In genomic region chr19:49148784-49149651, GRCh38 we compare ENCODE assay signal across 8 cellular contexts. TPM values are rescaled to one million over a fixed set of nuclear protein-coding genes. Genes with fewer than 3 reads are reported as not detected.
DNase-seq lines count a peak whose midpoint lies in the region; ATAC-seq and TF ChIP-seq lines count a peak whose summit lies in the region.

No MANE protein-coding gene starts in this region.

- H3K27ac Mint-ChIP-seq in Caco-2 (ENCODE audit: unreplicated experiment), result peak overlapping the region; percentile 61
- no peak overlapping the region for H3K27ac Mint-ChIP-seq in activated T-helper 1 cell treated with anti-CD3 and anti-CD28 coated beads, Interleukin-12 subunit alpha, Interleukin-12 subunit beta, Interleukin-2, Interleukin-4 antibody, amounts not matched to agents 30 ng/mL and 10 ng/mL and 1 ng/mL, durations not matched to agents 14 hours and 24 hours and 36 hours

- H3K27ac ChIP-seq in KMS-11 (no peak overlapping the region), esophagus muscularis mucosa (replicated peaks in 1 of 4) (peak overlapping the region; percentile 80 to 87 (median 87))

- CTCF ChIA-PET in Caco-2 (lab: Charles Lee), result interaction anchor here (0.5 to 4.6 kb wide), 10 partner anchors 21 to 244 kb away, joined by 3 to 38 read pairs (median 7); partner anchors contain the start of gene LIN7B

- intact Hi-C loops in Caco-2 (cut with micrococcal nuclease; ENCODE audit: unreplicated experiment) (loop anchor here (1.0 to 5.0 kb wide), 5 partner anchors 8 to 52 kb away; partner anchors contain the start of genes C19orf73, PPFIA3 and TRPM4), esophagus muscularis mucosa (cut with DNase I) (loop anchor here (5.0 kb wide), 2 partner anchors 37 to 52 kb away; partner anchors contain the start of gene LIN7B)
- intact Hi-C loops in activated T-helper 1 cell treated with anti-CD3 and anti-CD28 coated beads, Interleukin-12 subunit alpha, Interleukin-12 subunit beta, Interleukin-2, Interleukin-4 antibody, amounts not matched to agents 30 ng/mL and 10 ng/mL and 1 ng/mL, durations not matched to agents 14 hours and 24 hours and 36 hours (cut with micrococcal nuclease), result loop anchor here (1.0 to 5.0 kb wide), 3 partner anchors 21 to 157 kb away; partner anchors contain the start of genes GYS1 and RUVBL2

- peak; percentile 4 for TF ChIP-seq POLR2A in esophagus muscularis mucosa (IDR thresholded peaks at IDR 0.05; ENCODE audit: low read depth)

- H3K4me3 ChIP-seq in Caco-2 (ENCODE audit: low read depth, low read length) (peak overlapping the region; percentile 69), KMS-11 (IDR thresholded peaks at IDR 0.05; ENCODE audit: insufficient read depth, low read depth, low read length) (no peak overlapping the region), esophagus muscularis mucosa (peak overlapping the region; percentile 65 to 88 (median 70)), mucosa of stomach (ENCODE audit: low read length) (peak overlapping the region; percentile 20)

- H3K4me1 Mint-ChIP-seq in Caco-2 (ENCODE audit: low read depth, unreplicated experiment), result peaks cover 30% of the 10 kb centered on the region
- H3K4me1 Mint-ChIP-seq in activated T-helper 1 cell treated with anti-CD3 and anti-CD28 coated beads, Interleukin-12 subunit alpha, Interleukin-12 subunit beta, Interleukin-2, Interleukin-4 antibody, amounts not matched to agents 30 ng/mL and 10 ng/mL and 1 ng/mL, durations not matched to agents 14 hours and 24 hours and 36 hours (ENCODE audit: low read depth), result peaks cover 35% of the 10 kb centered on the region

- H3K27me3 ChIP-seq in Caco-2 (replicated peaks; ENCODE audit: control insufficient read depth, insufficient read depth, low read length) (no peaks in the 10 kb centered on the region), KMS-11 (ENCODE audit: insufficient read depth, low read depth) (peaks cover 59% of the 10 kb centered on the region), esophagus muscularis mucosa (no peaks in the 10 kb centered on the region), mucosa of stomach (ENCODE audit: control insufficient read depth, insufficient read depth, low read length) (no peaks in the 10 kb centered on the region)

- no peaks in the 10 kb centered on the region for H3K9me3 ChIP-seq in Caco-2
- H3K9me3 ChIP-seq in esophagus muscularis mucosa, result no peaks in the 10 kb centered on the region
- H3K9me3 ChIP-seq in mucosa of stomach (ENCODE audit: control insufficient read depth, low read length), result no peaks in the 10 kb centered on the region

- H3K4me2 ChIP-seq in KMS-11, result peak overlapping the region; percentile 100

- H3K4me1 ChIP-seq in Caco-2 (peaks cover 13% of the 10 kb centered on the region), KMS-11 (ENCODE audit: low read depth, poor library complexity, severe bottlenecking) (peaks cover 30% of the 10 kb centered on the region), esophagus muscularis mucosa (peaks cover 33 to 56% (median 53%) of the 10 kb centered on the region in 4 donors), mucosa of stomach (ENCODE audit: control insufficient read depth, insufficient read depth, low read length) (peaks cover 24% of the 10 kb centered on the region)

- peak overlapping the region; percentile 58; the same call in 1 of the 2 replicates for H2AFZ ChIP-seq in KMS-11 (ENCODE audit: low read depth)

- H3K36me3 ChIP-seq in Caco-2 (ENCODE audit: control insufficient read depth, insufficient read depth, low read length) (no peaks in the 10 kb centered on the region), KMS-11 (ENCODE audit: insufficient read depth) (no peaks in the 10 kb centered on the region), esophagus muscularis mucosa (no peaks in the 10 kb centered on the region), mucosa of stomach (ENCODE audit: control insufficient read depth, insufficient read depth, low read length) (no peaks in the 10 kb centered on the region)

- no peaks in the 10 kb centered on the region for H3K79me2 ChIP-seq in KMS-11 (ENCODE audit: insufficient read depth, low read depth)

- peaks cover 50% of the 10 kb centered on the region for H3K36me3 Mint-ChIP-seq in Caco-2 (ENCODE audit: insufficient read depth, unreplicated experiment)
- no peaks in the 10 kb centered on the region for H3K36me3 Mint-ChIP-seq in activated T-helper 1 cell treated with anti-CD3 and anti-CD28 coated beads, Interleukin-12 subunit alpha, Interleukin-12 subunit beta, Interleukin-2, Interleukin-4 antibody, amounts not matched to agents 30 ng/mL and 10 ng/mL and 1 ng/mL, durations not matched to agents 14 hours and 24 hours and 36 hours (ENCODE audit: low read depth)

- ATAC-seq in GM21786 (IDR thresholded peaks at IDR 0.05; ENCODE audit: unreplicated experiment), result no peak

- H4K20me1 ChIP-seq in KMS-11 (ENCODE audit: insufficient read depth), result no peaks in the 10 kb centered on the region

- H3K9ac ChIP-seq in KMS-11 (no peak overlapping the region; the same call in 1 of the 2 replicates), mucosa of stomach (ENCODE audit: low read length) (peak overlapping the region; percentile 19)

- peak overlapping the region; percentile 91 for H3K4me3 Mint-ChIP-seq in Caco-2 (ENCODE audit: unreplicated experiment)
- H3K4me3 Mint-ChIP-seq in activated T-helper 1 cell treated with anti-CD3 and anti-CD28 coated beads, Interleukin-12 subunit alpha, Interleukin-12 subunit beta, Interleukin-2, Interleukin-4 antibody, amounts not matched to agents 30 ng/mL and 10 ng/mL and 1 ng/mL, durations not matched to agents 14 hours and 24 hours and 36 hours, result peak overlapping the region; percentile 78

- POLR2A ChIA-PET in Caco-2 (lab: Charles Lee), result interaction anchor here (0.6 to 2.1 kb wide), 12 partner anchors 12 to 810 kb away, joined by 3 to 14 read pairs (median 4); partner anchors contain the start of genes NTF4 and RUVBL2

- peaks cover 3% of the 10 kb centered on the region for H3K9me3 Mint-ChIP-seq in Caco-2 (ENCODE audit: unreplicated experiment)
- H3K9me3 Mint-ChIP-seq in activated T-helper 1 cell treated with anti-CD3 and anti-CD28 coated beads, Interleukin-12 subunit alpha, Interleukin-12 subunit beta, Interleukin-2, Interleukin-4 antibody, amounts not matched to agents 30 ng/mL and 10 ng/mL and 1 ng/mL, durations not matched to agents 14 hours and 24 hours and 36 hours, result no peaks in the 10 kb centered on the region

- no peak for TF ChIP-seq CTCF in Caco-2 (IDR thresholded peaks at IDR 0.05; ENCODE audit: insufficient read depth in 1 of 2, low read depth in 1 of 2, low read length in 1 of 2, severe bottlenecking in 1 of 2, unreplicated experiment in 1 of 2)
- no peak for TF ChIP-seq CTCF in KMS-11 (conservative IDR thresholded peaks at IDR 0.05; ENCODE audit: low read depth, low read length)
- TF ChIP-seq CTCF in esophagus muscularis mucosa (IDR thresholded peaks at IDR 0.05), result no peak

- no peaks in the 10 kb centered on the region for H3K27me3 Mint-ChIP-seq in Caco-2 (ENCODE audit: insufficient read depth, unreplicated experiment)
- peaks cover 59% of the 10 kb centered on the region for H3K27me3 Mint-ChIP-seq in activated T-helper 1 cell treated with anti-CD3 and anti-CD28 coated beads, Interleukin-12 subunit alpha, Interleukin-12 subunit beta, Interleukin-2, Interleukin-4 antibody, amounts not matched to agents 30 ng/mL and 10 ng/mL and 1 ng/mL, durations not matched to agents 14 hours and 24 hours and 36 hours (ENCODE audit: insufficient read depth)

- DNase-seq in Caco-2 (peak; percentile 100), RKO (ENCODE audit: low spot score) (peak; percentile 90), esophagus muscularis mucosa (ENCODE audit: extremely low spot score) (peak; percentile 99)
- DNase-seq in activated T-helper 1 cell treated with anti-CD3 and anti-CD28 coated beads, Interleukin-12 subunit alpha, Interleukin-12 subunit beta, Interleukin-2, Interleukin-4 antibody, amounts not matched to agents 30 ng/mL and 10 ng/mL and 1 ng/mL, durations not matched to agents 14 hours and 24 hours and 36 hours (ENCODE audit: low spot score), result peak; percentile 70
- DNase-seq in stimulated activated CD8-positive, alpha-beta memory T cell treated with anti-CD3 and anti-CD28 coated beads, Interleukin-4, amount 100 ng/mL, for 48 hours, result peak; percentile 92

- no peak for TF ChIP-seq EP300 in esophagus muscularis mucosa (IDR thresholded peaks at IDR 0.05)

- 4% methylated on average over 22 of the region's 49 CpGs for WGBS in esophagus muscularis mucosa

- BruUV-seq in Caco-2 (replicated peaks; lab: Mats Ljungman, UMichigan), result no TSS peak

RNA-seq across cellular contexts. Expression of gene HRC, which starts 6.2 kb away (rescaled TPM):
- total RNA-seq in Caco-2 (2022) (not detected in 2 replicates), esophagus muscularis mucosa (10 to 100 TPM in 1 of 4 donors, 1 to 10 TPM in 2, under 1 TPM in 1; 0.83 to 11.1 (median 4.1) TPM)
- not detected in 2 replicates for total RNA-seq in activated T-helper 1 cell treated with anti-CD3 and anti-CD28 coated beads, Interleukin-12 subunit alpha, Interleukin-12 subunit beta, Interleukin-2, Interleukin-4 antibody, amounts not matched to agents 30 ng/mL and 10 ng/mL and 1 ng/mL, durations not matched to agents 14 hours and 24 hours and 36 hours

RNA-seq across cellular contexts. Expression of gene TRPM4, which starts 8.6 kb away (rescaled TPM):
- 27.8 and 31.4 TPM in 2 replicates for total RNA-seq in Caco-2 (2022)
- 1.4 and 2.0 TPM in 2 replicates for total RNA-seq in activated T-helper 1 cell treated with anti-CD3 and anti-CD28 coated beads, Interleukin-12 subunit alpha, Interleukin-12 subunit beta, Interleukin-2, Interleukin-4 antibody, amounts not matched to agents 30 ng/mL and 10 ng/mL and 1 ng/mL, durations not matched to agents 14 hours and 24 hours and 36 hours
- 10 to 100 TPM; 19.9 to 38.8 (median 27.9) TPM for total RNA-seq in esophagus muscularis mucosa

RNA-seq across cellular contexts. Expression of gene PPFIA3, which starts 29.7 kb away (rescaled TPM):
- 11.8 and 12.7 TPM in 2 replicates for total RNA-seq in Caco-2 (2022)
- 5.0 TPM in 2 replicates for total RNA-seq in activated T-helper 1 cell treated with anti-CD3 and anti-CD28 coated beads, Interleukin-12 subunit alpha, Interleukin-12 subunit beta, Interleukin-2, Interleukin-4 antibody, amounts not matched to agents 30 ng/mL and 10 ng/mL and 1 ng/mL, durations not matched to agents 14 hours and 24 hours and 36 hours
- total RNA-seq in esophagus muscularis mucosa, result 1 to 10 TPM; 3.3 to 8.4 (median 5.3) TPM

RNA-seq across cellular contexts. Expression of gene C19orf73, which starts 30.1 kb away (rescaled TPM):
- total RNA-seq in Caco-2 (2022), result 1.7 and 2.1 TPM in 2 replicates
- total RNA-seq in activated T-helper 1 cell treated with anti-CD3 and anti-CD28 coated beads, Interleukin-12 subunit alpha, Interleukin-12 subunit beta, Interleukin-2, Interleukin-4 antibody, amounts not matched to agents 30 ng/mL and 10 ng/mL and 1 ng/mL, durations not matched to agents 14 hours and 24 hours and 36 hours, result 2.6 and 2.9 TPM in 2 replicates
- total RNA-seq in esophagus muscularis mucosa, result 1 to 10 TPM in 3 of 4 donors, under 1 TPM in 1; 0.83 to 3.3 (median 1.9) TPM

RNA-seq across cellular contexts. Expression of gene LIN7B, which starts 34.8 kb away (rescaled TPM):
- total RNA-seq in Caco-2 (2022) (11.8 and 12.7 TPM in 2 replicates), esophagus muscularis mucosa (10 to 100 TPM in 3 of 4 donors, 1 to 10 TPM in 1; 7.5 to 21.4 (median 15.5) TPM)
- 4.9 and 7.8 TPM in 2 replicates for total RNA-seq in activated T-helper 1 cell treated with anti-CD3 and anti-CD28 coated beads, Interleukin-12 subunit alpha, Interleukin-12 subunit beta, Interleukin-2, Interleukin-4 antibody, amounts not matched to agents 30 ng/mL and 10 ng/mL and 1 ng/mL, durations not matched to agents 14 hours and 24 hours and 36 hours
